ENCODE assay signal across 8 cellular contexts in genomic region chr1:33036051-33036525, GRCh38. TPM values are rescaled to one million over a fixed set of nuclear protein-coding genes. Genes with fewer than 3 reads are reported as not detected.
A peak's percentile ranks its signal among the peaks of the same experiment; 100 is the strongest.
DNase-seq lines count a peak whose midpoint lies in the region; ATAC-seq and TF ChIP-seq lines count a peak whose summit lies in the region.

No MANE protein-coding gene starts in this region.

- peak overlapping the region; percentile 70 for H3K27ac ChIP-seq in CD4-positive, alpha-beta memory T cell (ENCODE audit: low read depth, low read length)
- H3K27ac ChIP-seq in prostate gland, result peak overlapping the region; percentile 68 to 69

- no peaks in the 10 kb centered on the region for H3K27me3 Mint-ChIP-seq in CD4-positive, alpha-beta memory T cell
- no peaks in the 10 kb centered on the region for H3K27me3 Mint-ChIP-seq in activated CD4-positive, alpha-beta memory T cell treated with anti-CD3 and anti-CD28 coated beads for 36 hours
- H3K27me3 Mint-ChIP-seq in glutamatergic neuron (ENCODE audit: unreplicated experiment), result peaks cover 3% of the 10 kb centered on the region

- peak overlapping the region; percentile 40 to 96 (median 95) for H3K27ac Mint-ChIP-seq in CD4-positive, alpha-beta memory T cell
- H3K27ac Mint-ChIP-seq in activated CD4-positive, alpha-beta memory T cell treated with anti-CD3 and anti-CD28 coated beads for 36 hours, result peak overlapping the region; percentile 88
- H3K27ac Mint-ChIP-seq in glutamatergic neuron (ENCODE audit: unreplicated experiment), result no peak overlapping the region

- H3K9me3 ChIP-seq in CD4-positive, alpha-beta memory T cell (ENCODE audit: control insufficient read depth in 1 of 2, low read length in 2 of 2), result no peaks in the 10 kb centered on the region
- H3K9me3 ChIP-seq in prostate gland, result no peaks in the 10 kb centered on the region

- ATAC-seq in GM19395 (IDR thresholded peaks at IDR 0.05; ENCODE audit: unreplicated experiment) (no peak), GM18520 (IDR thresholded peaks at IDR 0.05; ENCODE audit: unreplicated experiment) (no peak), GM18909 (IDR thresholded peaks at IDR 0.05; ENCODE audit: poor library complexity, unreplicated experiment) (no peak)

- no peak for TF ChIP-seq POLR2A in prostate gland (IDR thresholded peaks at IDR 0.05)

- no peaks in the 10 kb centered on the region for H3K9me3 Mint-ChIP-seq in CD4-positive, alpha-beta memory T cell
- no peaks in the 10 kb centered on the region for H3K9me3 Mint-ChIP-seq in activated CD4-positive, alpha-beta memory T cell treated with anti-CD3 and anti-CD28 coated beads for 36 hours
- H3K9me3 Mint-ChIP-seq in glutamatergic neuron (ENCODE audit: unreplicated experiment), result peaks cover 1% of the 10 kb centered on the region

- no peaks in the 10 kb centered on the region for H3K36me3 ChIP-seq in CD4-positive, alpha-beta memory T cell (ENCODE audit: insufficient read depth, low read length)
- H3K36me3 ChIP-seq in prostate gland, result no peaks in the 10 kb centered on the region

- no peaks in the 10 kb centered on the region for H3K27me3 ChIP-seq in CD4-positive, alpha-beta memory T cell (ENCODE audit: insufficient read depth, low read length)
- no peaks in the 10 kb centered on the region for H3K27me3 ChIP-seq in prostate gland (replicated peaks; ENCODE audit: insufficient read depth)

- intact Hi-C loops in CD4-positive, alpha-beta memory T cell (cut with micrococcal nuclease), result loop anchor here (2.0 to 5.0 kb wide), 4 partner anchors 45 to 221 kb away; partner anchors contain the start of genes AZIN2 and ZNF362
- intact Hi-C loops in activated CD4-positive, alpha-beta memory T cell treated with anti-CD3 and anti-CD28 coated beads for 36 hours (cut with micrococcal nuclease), result loop anchor here (5.0 kb wide), 3 partner anchors 46 to 99 kb away; partner anchors contain the start of gene AZIN2
- intact Hi-C loops in prostate gland (cut with DNase I), result no loop called here

- no peak for DNase-seq in CD4-positive, alpha-beta memory T cell
- DNase-seq in HT-29 (ENCODE audit: low spot score) (peak; percentile 69), glutamatergic neuron (no peak), prostate gland (ENCODE audit: low spot score) (no peak)
- peak; percentile 28 for DNase-seq in activated CD4-positive, alpha-beta memory T cell treated with anti-CD3 and anti-CD28 coated beads for 36 hours

- WGBS in prostate gland, result 7% methylated on average over 5 of the region's 5 CpGs

- CTCF ChIA-PET in CD4-positive, alpha-beta memory T cell (lab: Charles Lee; ENCODE audit: partially characterized antibody), result no interaction called here
- CTCF ChIA-PET in activated CD4-positive, alpha-beta memory T cell treated with anti-CD3 and anti-CD28 coated beads for 36 hours (lab: Charles Lee), result interaction anchor here (2.2 kb wide), 1 partner anchor 12 kb away, joined by 6 read pairs; no protein-coding TSS in a partner anchor

- peak overlapping the region; percentile 79 to 85 for H3K4me3 ChIP-seq in CD4-positive, alpha-beta memory T cell (ENCODE audit: low read length in 2 of 2)
- peak overlapping the region; percentile 82 to 88 for H3K4me3 ChIP-seq in prostate gland

- peaks cover 26 to 58% (median 47%) of the 10 kb centered on the region in 4 donors for H3K4me1 Mint-ChIP-seq in CD4-positive, alpha-beta memory T cell
- peaks cover 47% of the 10 kb centered on the region for H3K4me1 Mint-ChIP-seq in activated CD4-positive, alpha-beta memory T cell treated with anti-CD3 and anti-CD28 coated beads for 36 hours (ENCODE audit: low read depth)
- peaks cover 6% of the 10 kb centered on the region for H3K4me1 Mint-ChIP-seq in glutamatergic neuron (ENCODE audit: low read depth, unreplicated experiment)

- POLR2A ChIA-PET in CD4-positive, alpha-beta memory T cell (lab: Charles Lee; ENCODE audit: partially characterized antibody), result interaction anchor here (2.7 kb wide), 1 partner anchor 72 kb away, joined by 13 read pairs; the partner anchor contains the start of gene RNF19B
- POLR2A ChIA-PET in activated CD4-positive, alpha-beta memory T cell treated with anti-CD3 and anti-CD28 coated beads for 36 hours (lab: Charles Lee), result interaction anchor here (1.5 kb wide), 1 partner anchor 11 kb away, joined by 7 read pairs; no protein-coding TSS in a partner anchor

- H3K4me3 Mint-ChIP-seq in CD4-positive, alpha-beta memory T cell, result peak overlapping the region; percentile 96 to 100 (median 98)
- H3K4me3 Mint-ChIP-seq in activated CD4-positive, alpha-beta memory T cell treated with anti-CD3 and anti-CD28 coated beads for 36 hours, result peak overlapping the region; percentile 83
- H3K4me3 Mint-ChIP-seq in glutamatergic neuron (ENCODE audit: unreplicated experiment), result peak overlapping the region; percentile 92

- H3K4me1 ChIP-seq in CD4-positive, alpha-beta memory T cell (ENCODE audit: insufficient read depth, low read length), result peaks cover 36% of the 10 kb centered on the region
- H3K4me1 ChIP-seq in prostate gland (replicated peaks), result no peaks in the 10 kb centered on the region

- H3K36me3 Mint-ChIP-seq in CD4-positive, alpha-beta memory T cell, result peaks cover 15 to 24% of the 10 kb centered on the region in 2 donors
- H3K36me3 Mint-ChIP-seq in activated CD4-positive, alpha-beta memory T cell treated with anti-CD3 and anti-CD28 coated beads for 36 hours, result peaks cover 30% of the 10 kb centered on the region
- H3K36me3 Mint-ChIP-seq in glutamatergic neuron (ENCODE audit: unreplicated experiment), result no peaks in the 10 kb centered on the region

- TF ChIP-seq CTCF in glutamatergic neuron (IDR thresholded peaks at IDR 0.05; ENCODE audit: partially characterized antibody, unreplicated experiment) (no peak), prostate gland (IDR thresholded peaks at IDR 0.05) (no peak)

RNA-seq across cellular contexts. Expression of gene AK2, which starts 0.6 kb away (rescaled TPM):
- total RNA-seq in CD4-positive, alpha-beta memory T cell, result 10 to 100 TPM; 88.5 to 94.5 TPM
- 100 to 1,000 TPM; 109 to 148 TPM for polyA plus RNA-seq in CD4-positive, alpha-beta memory T cell
- total RNA-seq in HT-29 (2014; rRNA removed; shearing (Covaris generic)), result 204 and 223 TPM in 2 replicates
- 100 to 1,000 TPM; 325 to 328 TPM for total RNA-seq in activated CD4-positive, alpha-beta memory T cell treated with anti-CD3 and anti-CD28 coated beads for 36 hours
- 52.7 TPM for total RNA-seq in glutamatergic neuron (ENCODE audit: unreplicated experiment)
- 100 to 1,000 TPM; 120 to 123 TPM for total RNA-seq in prostate gland

RNA-seq across cellular contexts. Expression of gene AZIN2, which starts 44.9 kb away (rescaled TPM):
- total RNA-seq in CD4-positive, alpha-beta memory T cell, result 1 to 10 TPM; 6.9 to 8.0 TPM
- polyA plus RNA-seq in CD4-positive, alpha-beta memory T cell, result 1 to 10 TPM; 5.4 to 6.7 TPM
- total RNA-seq in HT-29 (2014; rRNA removed; shearing (Covaris generic)), result 0.13 TPM in 1 of 2 replicates, not detected in the other
- 1 to 10 TPM; 2.5 to 2.9 TPM for total RNA-seq in activated CD4-positive, alpha-beta memory T cell treated with anti-CD3 and anti-CD28 coated beads for 36 hours
- total RNA-seq in glutamatergic neuron (ENCODE audit: unreplicated experiment) (7.0 TPM), prostate gland (10 to 100 TPM in 1 of 2 donors, 1 to 10 TPM in 1; 5.6 to 16.0 TPM)

Comparison
In these comparisons a context has a peak if more than half of its experiments do, and no peak if none do; other contexts are left out.
1. DNase-seq: peak in HT-29 (single experiment) and activated CD4-positive, alpha-beta memory T cell treated with anti-CD3 and anti-CD28 coated beads for 36 hours (single experiment); none in CD4-positive, alpha-beta memory T cell (0 of 5), glutamatergic neuron (single experiment) and prostate gland (single experiment).
2. Peak in every context shown above with its lines, with median percentiles within 50 percentile points of each other: H3K4me3 Mint-ChIP-seq.